8 cellular contexts compared by ENCODE assay signal in the genomic region with DNA sequence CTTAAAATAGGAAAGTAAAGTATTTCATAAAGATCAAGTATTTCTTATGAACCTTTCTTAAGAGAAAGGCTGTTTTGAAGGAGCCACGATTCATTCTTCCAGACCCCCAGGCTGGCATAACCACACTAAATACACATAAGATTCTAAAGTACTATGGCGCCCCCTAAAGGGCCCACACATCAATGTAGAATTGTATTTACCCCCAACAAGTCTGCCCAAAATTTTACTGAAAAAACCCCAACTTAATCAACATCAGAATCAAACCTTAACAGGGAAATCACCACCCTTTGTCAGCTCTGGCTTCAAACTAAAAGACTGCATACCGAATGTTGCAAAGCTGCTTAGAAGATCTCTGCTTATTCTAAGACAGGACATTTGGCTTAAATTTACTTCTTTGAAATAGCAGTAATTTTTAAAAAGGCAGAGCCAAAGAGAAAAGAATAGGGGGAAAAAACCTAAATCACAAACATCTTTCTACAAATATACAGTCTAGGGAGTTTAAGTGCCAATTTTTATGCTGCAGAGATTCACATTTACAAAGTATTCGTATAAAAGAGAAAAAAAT. TPM values are rescaled to one million over a fixed set of nuclear protein-coding genes. Genes with fewer than 3 reads are reported as not detected.
DNase-seq lines count a peak whose midpoint lies in the region; TF ChIP-seq lines count a peak whose summit lies in the region.

No MANE protein-coding gene starts in this region.

- no peaks in the 10 kb centered on the region for H3K9me2 ChIP-seq in Loucy (replicated peaks; ENCODE audit: low read depth, low read length)

- H3K79me2 ChIP-seq in Loucy (ENCODE audit: insufficient read depth, low read length) = no peaks in the 10 kb centered on the region

- H3K27ac ChIP-seq in stomach = no peak overlapping the region

- H3K9ac ChIP-seq in Loucy (ENCODE audit: low read depth, low read length, poor library complexity, severe bottlenecking) = no peak overlapping the region

- no peak for TF ChIP-seq POLR2A in stomach (IDR thresholded peaks at IDR 0.05)

- peak; percentile 83 for TF ChIP-seq CTCF in Loucy (conservative IDR thresholded peaks at IDR 0.05; ENCODE audit: low read length)
- TF ChIP-seq CTCF in epithelial cell of proximal tubule (conservative IDR thresholded peaks at IDR 0.05; ENCODE audit: low read depth, low read length) = peak; percentile 77
- peak in 3 of 7 experiments; percentile 17 to 31 (median 30) for TF ChIP-seq CTCF in stomach (IDR thresholded peaks at IDR 0.05)

- 25 to 48% (median 33%) methylated on average over 4 of the region's 4 CpGs for WGBS in stomach, 5 donors

- H3K4me3 ChIP-seq in Loucy (ENCODE audit: low read length, poor library complexity, severe bottlenecking) (no peak overlapping the region), epithelial cell of proximal tubule (ENCODE audit: low read depth, low read length) (no peak overlapping the region), stomach (no peak overlapping the region)

- H3K27me3 ChIP-seq in Loucy (ENCODE audit: insufficient read depth, low read length, poor library complexity, severe bottlenecking) (no peaks in the 10 kb centered on the region), stomach (no peaks in the 10 kb centered on the region)

- TF ChIP-seq EP300 in stomach (IDR thresholded peaks at IDR 0.05) = no peak

- H3K4me1 ChIP-seq in Loucy (ENCODE audit: insufficient read depth, low read length, poor library complexity, severe bottlenecking) (no peaks in the 10 kb centered on the region), stomach (peaks cover 0 to 6% (median 4%) of the 10 kb centered on the region in 4 donors)

- no peaks in the 10 kb centered on the region for H3F3A ChIP-seq in Loucy (ENCODE audit: low read depth)

- DNase-seq in NCI-H524 (lab: John Stamatoyannopoulos, UW) (peak; percentile 32 to 57), NCI-H524 treated with DMSO at 0.1 percent for 48 hours (lab: John Stamatoyannopoulos, UW) (no peak), UCSD-AML1 (lab: John Stamatoyannopoulos, UW; ENCODE audit: unreplicated experiment) (peak; percentile 13), epithelial cell of proximal tubule (ENCODE audit: low read depth) (no peak), pons (ENCODE audit: low spot score) (peak; percentile 51), stomach (no peak), COLO829 (ENCODE audit: low spot score) (no peak)

- no peaks in the 10 kb centered on the region for H4K20me1 ChIP-seq in Loucy (ENCODE audit: insufficient read depth, low read length, poor library complexity, severe bottlenecking)

- no peak overlapping the region for H2AFZ ChIP-seq in Loucy (ENCODE audit: low read length)

- H3K4me2 ChIP-seq in Loucy (ENCODE audit: low read depth, low read length, poor library complexity, severe bottlenecking) = no peak overlapping the region

- intact Hi-C loops in stomach (cut with DNase I; ENCODE audit: low total_unique reads) = no loop called here

- H3K9me3 ChIP-seq in Loucy (ENCODE audit: insufficient read depth, low read depth, low read length) (no peaks in the 10 kb centered on the region), stomach (no peaks in the 10 kb centered on the region)

- peaks cover 24% of the 10 kb centered on the region; the same call in 1 of the 2 replicates for H3K36me3 ChIP-seq in Loucy (ENCODE audit: insufficient read depth, low read length)
- H3K36me3 ChIP-seq in stomach = peaks cover 25 to 96% (median 88%) of the 10 kb centered on the region in 4 donors

RNA-seq across cellular contexts. Expression of gene BCL2, which starts 20.4 kb away (rescaled TPM):
- total RNA-seq in epithelial cell of proximal tubule (3.0 and 4.7 TPM in 2 replicates), stomach (10 to 100 TPM in 3 of 5 donors, 1 to 10 TPM in 2; 3.5 to 53.9 (median 12.1) TPM)
- 1 to 10 TPM; 1.5 to 3.7 (median 1.5) TPM for polyA plus RNA-seq in stomach

RNA-seq across cellular contexts. Expression of gene KDSR, which starts 27.0 kb away (rescaled TPM):
- total RNA-seq in epithelial cell of proximal tubule (25.4 and 38.3 TPM in 2 replicates), stomach (100 to 1,000 TPM in 1 of 5 donors, 10 to 100 TPM in 2, 1 to 10 TPM in 2; 6.4 to 199 (median 23.3) TPM)
- polyA plus RNA-seq in stomach = 10 to 100 TPM in 1 of 3 donors, 1 to 10 TPM in 2; 8.2 to 13.3 (median 9.9) TPM

Comparison
In these comparisons a context has a peak if more than half of its experiments do, and no peak if none do; other contexts are left out.
1. DNase-seq: peak in NCI-H524 (2 of 2), UCSD-AML1 (single experiment) and pons (single experiment); none in NCI-H524 treated with DMSO at 0.1 percent for 48 hours (single experiment), epithelial cell of proximal tubule (single experiment), stomach (single experiment) and COLO829 (single experiment).